8 cellular contexts compared by ENCODE assay signal in the genomic region with DNA sequence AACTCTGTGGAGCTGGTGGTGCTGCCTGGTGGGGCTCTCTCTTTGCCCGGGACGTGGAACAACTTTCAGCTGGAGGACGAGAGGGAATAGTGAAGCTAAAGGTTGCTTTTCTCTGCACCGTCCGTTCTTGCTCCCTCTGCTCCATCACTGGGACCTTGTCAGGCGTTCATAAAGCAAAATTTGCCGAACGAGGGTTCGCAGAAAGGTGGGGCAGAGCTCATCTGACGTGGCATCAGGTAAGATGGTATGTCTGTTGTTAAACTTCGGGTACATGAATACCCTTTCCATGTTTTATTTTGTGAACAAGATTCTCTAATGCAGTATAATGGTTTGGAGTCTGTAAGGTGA. TPM values are rescaled to one million over a fixed set of nuclear protein-coding genes. Genes with fewer than 3 reads are reported as not detected.
DNase-seq lines count a peak whose midpoint lies in the region; ATAC-seq and TF ChIP-seq lines count a peak whose summit lies in the region.

No MANE protein-coding gene starts in this region.

- peak overlapping the region; percentile 71 to 93 for H3K27ac ChIP-seq in SK-N-SH (ENCODE audit: low read depth in 2 of 2, low read length in 1 of 2)
- peak overlapping the region; percentile 49 for H3K27ac ChIP-seq in fibroblast of lung (ENCODE audit: insufficient read depth, low read length)

- peak overlapping the region; percentile 85 for H3K27ac Mint-ChIP-seq in osteocyte (ENCODE audit: unreplicated experiment)

- peak overlapping the region; percentile 78 for H3K9ac ChIP-seq in SK-N-SH
- H3K9ac ChIP-seq in fibroblast of lung (ENCODE audit: insufficient read depth, low read length) = peak overlapping the region; percentile 37

- H3K36me3 Mint-ChIP-seq in osteocyte (ENCODE audit: unreplicated experiment) = peaks cover 2% of the 10 kb centered on the region

- H3K4me2 ChIP-seq in SK-N-SH (peak overlapping the region; percentile 71), fibroblast of lung (ENCODE audit: extremely low read depth, insufficient read depth, low read length) (peak overlapping the region; percentile 92)

- 0% methylated on average over 11 of the region's 11 CpGs for WGBS in SK-N-SH (ENCODE audit: low lambda C conversion rate)

- H3K9me3 ChIP-seq in SK-N-SH (no peaks in the 10 kb centered on the region), fibroblast of lung (ENCODE audit: control insufficient read depth, insufficient read depth, low read depth, low read length) (no peaks in the 10 kb centered on the region)

- peaks cover 5% of the 10 kb centered on the region for H3K27me3 Mint-ChIP-seq in osteocyte (ENCODE audit: unreplicated experiment)

- no peak for TF ChIP-seq EP300 in SK-N-SH (IDR thresholded peaks at IDR 0.05; ENCODE audit: borderline replicate concordance in 1 of 2, low read depth in 1 of 2, low read length in 1 of 2)

- TF ChIP-seq CTCF in SK-N-SH (IDR thresholded peaks at IDR 0.05) (no peak), fibroblast of lung (conservative IDR thresholded peaks at IDR 0.05 in 1 of 2, IDR thresholded peaks at IDR 0.05 in 1 of 2; ENCODE audit: low read depth in 1 of 2, low read length in 2 of 2) (no peak), osteocyte (IDR thresholded peaks at IDR 0.05) (no peak)

- DNase-seq in NCI-H2107 treated with DMSO at 0.1 percent for 48 hours (lab: John Stamatoyannopoulos, UW; ENCODE audit: unreplicated experiment) = peak; percentile 32
- no peak for DNase-seq in NCI-H2107 (lab: John Stamatoyannopoulos, UW)
- DNase-seq in SK-N-SH = no peak
- DNase-seq in fibroblast of lung (ENCODE audit: low read depth in 2 of 2) = no peak
- no peak for DNase-seq in osteocyte (ENCODE audit: extremely low spot score, unreplicated experiment)
- no peak for DNase-seq in activated gamma-delta T cell (lab: John Stamatoyannopoulos, UW)
- no peak for DNase-seq in OCI-M2 (lab: John Stamatoyannopoulos, UW; ENCODE audit: unreplicated experiment)

- POLR2A ChIA-PET in SK-N-SH (lab: Yijun Ruan, JAX) = no interaction called here

- H3K9me3 Mint-ChIP-seq in osteocyte (ENCODE audit: unreplicated experiment) = no peaks in the 10 kb centered on the region

- CTCF ChIA-PET in SK-N-SH (lab: Yijun Ruan, JAX) = interaction anchor here (0.6 to 11.0 kb wide), 5 partner anchors 9 to 335 kb away, joined by 3 to 95 read pairs (median 3); a partner anchor contains a TSS

- H3K4me1 ChIP-seq in SK-N-SH (ENCODE audit: control insufficient read depth in 1 of 2, insufficient read depth in 2 of 2, low read depth in 1 of 2, low read length in 1 of 2) = peaks cover 4 to 13% of the 10 kb centered on the region in 2 experiments; a peak in 2 of 4 replicates
- H3K4me1 ChIP-seq in fibroblast of lung (ENCODE audit: control insufficient read depth, extremely low read depth, insufficient read depth, low read length) = peaks cover 2% of the 10 kb centered on the region

- H3K79me2 ChIP-seq in SK-N-SH (ENCODE audit: insufficient read depth) (peaks cover 11% of the 10 kb centered on the region), fibroblast of lung (ENCODE audit: control insufficient read depth, insufficient read depth, low read length) (no peaks in the 10 kb centered on the region)

- H3K4me3 ChIP-seq in SK-N-SH (ENCODE audit: low read depth in 2 of 2, low read length in 1 of 2) (peak overlapping the region; percentile 78 to 91), fibroblast of lung (replicated peaks in 1 of 4; ENCODE audit: control extremely low read depth in 1 of 4, insufficient read depth in 1 of 4, low read depth in 3 of 4, low read length in 4 of 4) (peak overlapping the region; percentile 67 to 92 (median 84))

- H3K9me2 ChIP-seq in SK-N-SH = no peaks in the 10 kb centered on the region

- H3K4me3 Mint-ChIP-seq in osteocyte (ENCODE audit: unreplicated experiment) = peak overlapping the region; percentile 90

- H2AFZ ChIP-seq in SK-N-SH (ENCODE audit: low read depth) (peak overlapping the region; percentile 100), fibroblast of lung (ENCODE audit: low read length) (peak overlapping the region; percentile 99)

- peaks cover 18% of the 10 kb centered on the region for H3K4me1 Mint-ChIP-seq in osteocyte (ENCODE audit: unreplicated experiment)

- H3K27me3 ChIP-seq in SK-N-SH (ENCODE audit: insufficient read depth) (no peaks in the 10 kb centered on the region), fibroblast of lung (ENCODE audit: control insufficient read depth, insufficient read depth, low read length) (no peaks in the 10 kb centered on the region)

- H4K20me1 ChIP-seq in SK-N-SH (ENCODE audit: insufficient read depth) (no peaks in the 10 kb centered on the region), fibroblast of lung (ENCODE audit: control insufficient read depth, extremely low read depth, insufficient read depth, low read length) (no peaks in the 10 kb centered on the region)

- no peak for TF ChIP-seq RAD21 in SK-N-SH (IDR thresholded peaks at IDR 0.05; ENCODE audit: low read length)

- no peak for ATAC-seq in GM19023 (IDR thresholded peaks at IDR 0.05; ENCODE audit: unreplicated experiment)

- no peaks in the 10 kb centered on the region for H3K36me3 ChIP-seq in SK-N-SH (replicated peaks in 1 of 2; ENCODE audit: control insufficient read depth in 1 of 2, insufficient read depth in 2 of 2, low read length in 1 of 2)
- H3K36me3 ChIP-seq in fibroblast of lung (ENCODE audit: control insufficient read depth, insufficient read depth, low read length) = no peaks in the 10 kb centered on the region

- peaks cover 5% of the 10 kb centered on the region for H3F3A ChIP-seq in SK-N-SH (replicated peaks; ENCODE audit: insufficient read depth)

TF ChIP-seq in SK-N-SH, 30 proteins besides CTCF, POLR2A, EP300 and RAD21:
- TF ChIP-seq, protein P1, sequence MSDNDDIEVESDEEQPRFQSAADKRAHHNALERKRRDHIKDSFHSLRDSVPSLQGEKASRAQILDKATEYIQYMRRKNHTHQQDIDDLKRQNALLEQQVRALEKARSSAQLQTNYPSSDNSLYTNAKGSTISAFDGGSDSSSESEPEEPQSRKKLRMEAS (IDR thresholded peaks at IDR 0.05; ENCODE audit: low read depth) = no peak
- TF ChIP-seq SIN3A (IDR thresholded peaks at IDR 0.05; ENCODE audit: borderline replicate concordance, low read depth, low read length) (no peak), YY1 (IDR thresholded peaks at IDR 0.05; ENCODE audit: low read depth) (no peak), RCOR1 (IDR thresholded peaks at IDR 0.05; ENCODE audit: low read length) (no peak)

RNA-seq across cellular contexts. Expression of a gene that starts 0.4 kb away (rescaled TPM):
- polyA plus RNA-seq in SK-N-SH (2012; rRNA removed) (7.5 and 11.1 TPM in 2 replicates), fibroblast of lung (11.5 and 19.1 TPM in 2 replicates)
- 10.5 and 10.7 TPM in 2 replicates for polyA plus RNA-seq in SK-N-SH (2012; cell fraction: cytosol; rRNA removed)
- 9.2 and 13.9 TPM in 2 replicates for polyA plus RNA-seq in SK-N-SH (2012; cell fraction: nucleus; rRNA removed)
- total RNA-seq in fibroblast of lung (26.9 and 27.2 TPM in 2 replicates), osteocyte (22.6 and 25.1 TPM in 2 replicates)
- polyA plus RNA-seq in fibroblast of lung (2012) = 7.5 and 12.1 TPM in 2 replicates
- 6.0 and 30.6 TPM in 2 replicates for polyA minus RNA-seq in fibroblast of lung (ENCODE audit: low replicate concordance)

RNA-seq across cellular contexts. Expression of a gene that starts 20.6 kb away (rescaled TPM):
- 31.6 and 32.0 TPM in 2 replicates for polyA plus RNA-seq in SK-N-SH (2012; rRNA removed)
- polyA plus RNA-seq in SK-N-SH (2012; cell fraction: cytosol; rRNA removed) = 36.3 and 38.8 TPM in 2 replicates
- polyA plus RNA-seq in SK-N-SH (2012; cell fraction: nucleus; rRNA removed) = 24.1 and 27.8 TPM in 2 replicates
- total RNA-seq in fibroblast of lung = 9.2 and 19.2 TPM in 2 replicates
- 23.4 and 24.8 TPM in 2 replicates for polyA plus RNA-seq in fibroblast of lung
- 19.5 and 22.7 TPM in 2 replicates for polyA plus RNA-seq in fibroblast of lung (2012)
- 2.9 and 4.4 TPM in 2 replicates for polyA minus RNA-seq in fibroblast of lung (ENCODE audit: low replicate concordance)
- total RNA-seq in osteocyte = 17.9 and 18.9 TPM in 2 replicates
